In the genomic region with DNA sequence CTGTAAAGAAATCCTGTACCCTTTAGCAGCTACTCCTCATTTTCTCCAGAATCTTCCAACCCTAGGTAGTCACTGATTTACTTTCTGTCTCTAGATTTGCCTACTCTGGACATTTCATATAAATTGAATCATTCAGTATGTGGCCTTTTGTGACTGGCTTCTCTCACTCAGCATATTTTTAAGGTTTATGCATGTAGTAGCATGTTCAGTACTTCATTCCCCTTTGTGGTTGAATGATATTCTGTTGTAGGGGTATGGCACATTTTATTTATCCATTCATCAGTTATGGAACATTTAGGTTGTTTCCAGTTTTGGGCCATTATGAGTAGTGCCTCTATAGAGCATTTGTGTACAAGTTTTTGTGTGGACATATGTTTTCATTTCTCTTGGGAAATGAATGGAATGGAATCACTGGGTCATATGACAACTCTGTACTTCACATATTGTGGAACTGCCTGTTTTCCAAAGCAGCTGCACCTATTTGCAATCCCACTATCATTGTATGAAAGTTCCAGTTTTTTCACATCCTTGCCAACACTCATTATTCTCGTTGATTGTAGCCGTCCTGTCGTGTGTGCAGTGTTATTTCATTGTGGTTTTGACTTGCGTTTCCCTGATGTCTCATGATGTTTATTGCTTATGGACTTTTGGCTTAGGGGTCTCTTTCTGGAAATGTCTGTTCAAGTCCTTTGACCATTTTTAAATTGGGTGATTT, we compare ENCODE assay signal across 17 cellular contexts. TPM values are rescaled to one million over a fixed set of nuclear protein-coding genes. Genes with fewer than 3 reads are reported as not detected.
DNase-seq lines count a peak whose midpoint lies in the region; ATAC-seq, FAIRE-seq and TF ChIP-seq lines count a peak whose summit lies in the region.
"Had no signal": no experiment of that assay in that cellular context is flagged by ENCODE, and none has a peak within 500 bp of the region (broad histone marks: within the 10 kb centered on the region; RNA-seq: fewer than 3 reads in every experiment).

No MANE protein-coding gene starts in this region.

- ATAC-seq in stimulated activated naive CD8-positive, alpha-beta T cell treated with anti-CD3 and anti-CD28 coated beads, Interleukin-15, Interleukin-2, amounts not matched to agents 100 U/mL and 50 U/mL, for 24 hours: peak; percentile 8
- ATAC-seq in stimulated activated naive CD8-positive, alpha-beta T cell treated with anti-CD3 and anti-CD28 coated beads, Interleukin-15, amount 100 ng/mL, for 72 hours: no peak
- ATAC-seq: activated CD4-positive, CD25-positive, alpha-beta regulatory T cell treated with anti-CD3 and anti-CD28 coated beads, Interleukin-2, amount 50 U/mL, for 24 hours had no signal

- no peak overlapping the region for H3K4me3 Mint-ChIP-seq in stimulated activated naive CD8-positive, alpha-beta T cell treated with anti-CD3 and anti-CD28 coated beads, Interleukin-15, amount 100 ng/mL, for 72 hours
- no peak overlapping the region for H3K4me3 Mint-ChIP-seq in astrocyte (ENCODE audit: unreplicated experiment)

- no peaks in the 10 kb centered on the region for H3K9me2 ChIP-seq in OCI-LY7 (ENCODE audit: insufficient read depth, low read length)
- H3K9me2 ChIP-seq: SK-N-SH had no signal

- H4K20me1 ChIP-seq in astrocyte (ENCODE audit: insufficient read depth, low read length) (peaks cover 24% of the 10 kb centered on the region), keratinocyte (ENCODE audit: control insufficient read depth, extremely low read depth, insufficient read depth, low read length) (no peaks in the 10 kb centered on the region), OCI-LY7 (ENCODE audit: insufficient read depth, low read length) (no peaks in the 10 kb centered on the region; the same call in 1 of the 2 replicates)

- no peak for FAIRE-seq in astrocyte (lab: Jason Lieb, UNC)
- FAIRE-seq in keratinocyte (lab: Jason Lieb, UNC): peak; percentile 34
- FAIRE-seq: endothelial cell of umbilical vein, H54 had no signal

- H3K9me3 Mint-ChIP-seq in stimulated activated naive CD8-positive, alpha-beta T cell treated with anti-CD3 and anti-CD28 coated beads, Interleukin-15, amount 100 ng/mL, for 72 hours: peaks cover 7 to 26% of the 10 kb centered on the region in 2 donors
- H3K9me3 Mint-ChIP-seq in astrocyte (ENCODE audit: unreplicated experiment): peaks cover 13% of the 10 kb centered on the region

- H3K4me3 ChIP-seq in astrocyte (ENCODE audit: insufficient read depth, low read depth, low read length): no peak overlapping the region
- H3K4me3 ChIP-seq in keratinocyte (ENCODE audit: control insufficient read depth in 2 of 3, extremely low read depth in 1 of 3, insufficient read depth in 2 of 3, low read depth in 1 of 3, low read length in 3 of 3): no peak overlapping the region
- H3K4me3 ChIP-seq in OCI-LY7 (ENCODE audit: low read depth, low read length, poor library complexity, severe bottlenecking): no peak overlapping the region
- H3K4me3 ChIP-seq: prostate gland had no signal

- H3K79me2 ChIP-seq in astrocyte (ENCODE audit: insufficient read depth, low read length) (peaks cover 96% of the 10 kb centered on the region), keratinocyte (ENCODE audit: control insufficient read depth, insufficient read depth, low read length) (peaks cover 57% of the 10 kb centered on the region), OCI-LY7 (ENCODE audit: insufficient read depth, low read depth, low read length) (peaks cover 98% of the 10 kb centered on the region)

- BruUV-seq in OCI-LY7 (replicated peaks; lab: Mats Ljungman, UMichigan): no TSS peak

- CTCF ChIA-PET in OCI-LY7 (lab: Charles Lee; ENCODE audit: unreplicated experiment): no interaction called here

- peaks cover 41% of the 10 kb centered on the region for H3K36me3 Mint-ChIP-seq in astrocyte (ENCODE audit: low read depth, unreplicated experiment)

- no peaks in the 10 kb centered on the region for H3K27me3 ChIP-seq in astrocyte (ENCODE audit: insufficient read depth, low read length)
- no peaks in the 10 kb centered on the region for H3K27me3 ChIP-seq in keratinocyte (ENCODE audit: control insufficient read depth, extremely low read depth, insufficient read depth, low read length)

- POLR2A ChIA-PET in OCI-LY7 (lab: Charles Lee): interaction anchor here (0.7 to 1.4 kb wide), 4 partner anchors 11 to 51 kb away, joined by 3 to 8 read pairs (median 3); no protein-coding TSS in a partner anchor

- H3K36me3 ChIP-seq in astrocyte (ENCODE audit: insufficient read depth, low read length): peaks cover 15% of the 10 kb centered on the region
- H3K36me3 ChIP-seq in keratinocyte (ENCODE audit: control insufficient read depth in 2 of 2, extremely low read depth in 1 of 2, insufficient read depth in 2 of 2, low read length in 2 of 2): peaks cover 8 to 10% of the 10 kb centered on the region in 2 experiments
- peaks cover 87% of the 10 kb centered on the region for H3K36me3 ChIP-seq in OCI-LY7 (ENCODE audit: insufficient read depth, low read length)

- DNase-seq in stimulated activated naive CD8-positive, alpha-beta T cell treated with anti-CD3 and anti-CD28 coated beads, Interleukin-15, Interleukin-2, amounts not matched to agents 100 U/mL and 50 U/mL, for 24 hours: no peak
- DNase-seq in stimulated activated naive CD8-positive, alpha-beta T cell treated with anti-CD3 and anti-CD28 coated beads, Interleukin-15, amount 100 ng/mL, for 72 hours: no peak
- DNase-seq in astrocyte (ENCODE audit: low read depth) (peak; percentile 73), keratinocyte (ENCODE audit: low read depth, low spot score) (no peak), HUDEP-2 (lab: John Stamatoyannopoulos, UW; ENCODE audit: unreplicated experiment in 76 of 76) (no peak), OCI-LY7 (ENCODE audit: low spot score) (no peak), retina (no peak), NCI-H446 treated with DMSO at 0.1 percent for 48 hours (lab: John Stamatoyannopoulos, UW) (no peak)
- DNase-seq: DMS153, NCI-H1417, NCI-H69, SK-N-SH, T-helper 9 cell had no signal

- peaks cover 3% of the 10 kb centered on the region for H3K9me3 ChIP-seq in astrocyte (ENCODE audit: insufficient read depth, low read depth, low read length)
- peaks cover 4% of the 10 kb centered on the region for H3K9me3 ChIP-seq in keratinocyte (ENCODE audit: control insufficient read depth, low read depth, low read length)
- H3K9me3 ChIP-seq in OCI-LY7 (ENCODE audit: low read length): peaks cover 47% of the 10 kb centered on the region
- H3K9me3 ChIP-seq: prostate gland, SK-N-SH had no signal

- intact Hi-C loops in OCI-LY7 (cut with micrococcal nuclease; ENCODE audit: unreplicated experiment): no loop called here

- H3K4me1 Mint-ChIP-seq in stimulated activated naive CD8-positive, alpha-beta T cell treated with anti-CD3 and anti-CD28 coated beads, Interleukin-15, amount 100 ng/mL, for 72 hours: peaks cover 53% of the 10 kb centered on the region
- H3K4me1 Mint-ChIP-seq in astrocyte (ENCODE audit: low read depth, unreplicated experiment): peaks cover 23% of the 10 kb centered on the region

- TF ChIP-seq CTCF in astrocyte (IDR thresholded peaks at IDR 0.05; ENCODE audit: insufficient read depth, low read depth, low read length) (no peak), keratinocyte (optimal IDR thresholded peaks at IDR 0.05 in 1 of 3, IDR thresholded peaks at IDR 0.05 in 1 of 3, conservative IDR thresholded peaks at IDR 0.05 in 1 of 3; ENCODE audit: extremely low read depth in 1 of 3, insufficient read depth in 2 of 3, low read length in 3 of 3) (no peak), OCI-LY7 (conservative IDR thresholded peaks at IDR 0.05; ENCODE audit: low read length) (no peak)

- dilution Hi-C loops in keratinocyte (cut with MboI; ENCODE audit: extremely low pct_ligation_motif_present, low sequenced_read_pairs): no loop called here

- H3K27ac ChIP-seq in astrocyte (ENCODE audit: low read depth, low read length) (no peak overlapping the region), keratinocyte (ENCODE audit: control insufficient read depth, insufficient read depth, low read length) (peak overlapping the region; percentile 17), OCI-LY7 (ENCODE audit: low read depth, low read length, poor library complexity, severe bottlenecking) (no peak overlapping the region)
- H3K27ac ChIP-seq: prostate gland had no signal

- H3K27me3 Mint-ChIP-seq in stimulated activated naive CD8-positive, alpha-beta T cell treated with anti-CD3 and anti-CD28 coated beads, Interleukin-15, amount 100 ng/mL, for 72 hours: no peaks in the 10 kb centered on the region
- no peaks in the 10 kb centered on the region for H3K27me3 Mint-ChIP-seq in astrocyte (ENCODE audit: low read depth, unreplicated experiment)

- no peaks in the 10 kb centered on the region for H3K9me1 ChIP-seq in keratinocyte (ENCODE audit: control insufficient read depth, extremely low read depth, insufficient read depth, low read length)

- H3K4me1 ChIP-seq in astrocyte (ENCODE audit: insufficient read depth, low read length) (peaks cover 5% of the 10 kb centered on the region), keratinocyte (ENCODE audit: control insufficient read depth, extremely low read depth, insufficient read depth, low read length) (peaks cover 9% of the 10 kb centered on the region), OCI-LY7 (ENCODE audit: insufficient read depth, low read length, poor library complexity, severe bottlenecking) (peaks cover 2% of the 10 kb centered on the region)

- H3K9ac ChIP-seq in astrocyte (ENCODE audit: low read length) (no peak overlapping the region), keratinocyte (ENCODE audit: control insufficient read depth, extremely low read depth, insufficient read depth, low read length) (no peak overlapping the region)
- H3K9ac ChIP-seq: SK-N-SH had no signal

- H3K4me2 ChIP-seq in astrocyte (ENCODE audit: low read length) (no peak overlapping the region), keratinocyte (ENCODE audit: control insufficient read depth, extremely low read depth, insufficient read depth, low read depth, low read length) (no peak overlapping the region), OCI-LY7 (ENCODE audit: low read length) (no peak overlapping the region)
- H3K4me2 ChIP-seq: SK-N-SH had no signal

- no peak overlapping the region for H2AFZ ChIP-seq in astrocyte (ENCODE audit: low read depth, low read length)
- H2AFZ ChIP-seq in keratinocyte (ENCODE audit: control insufficient read depth, low read length): no peak overlapping the region
- H2AFZ ChIP-seq in OCI-LY7 (ENCODE audit: low read length): no peak overlapping the region

- H3K27ac Mint-ChIP-seq in stimulated activated naive CD8-positive, alpha-beta T cell treated with anti-CD3 and anti-CD28 coated beads, Interleukin-15, amount 100 ng/mL, for 72 hours: no peak overlapping the region
- H3K27ac Mint-ChIP-seq in astrocyte (ENCODE audit: unreplicated experiment): peak overlapping the region; percentile 4

RNA-seq across cellular contexts. Expression of a gene that starts 57.2 kb away (rescaled TPM):
- total RNA-seq in astrocyte (107 and 115 TPM in 2 replicates), OCI-LY7 (2022) (66.0 and 85.6 TPM in 2 replicates)
- polyA plus RNA-seq in keratinocyte: 9.6 to 16.3 TPM (median 9.8 TPM) in 3 replicates
- 139 TPM for polyA plus RNA-seq in keratinocyte (2011; ENCODE audit: low read depth)
- polyA plus RNA-seq in keratinocyte (2011; cell fraction: cytosol; rRNA removed): 7.3 and 12.5 TPM in 2 replicates
- polyA plus RNA-seq in keratinocyte (2011; cell fraction: nucleus; rRNA removed): 27.7 and 35.2 TPM in 2 replicates
- polyA plus RNA-seq in keratinocyte (2012; ENCODE audit: low replicate concordance): 11.1 and 13.1 TPM in 2 replicates
- polyA minus RNA-seq in keratinocyte: 33.2 to 44.1 TPM (median 37.8 TPM) in 3 replicates
- 24.2 TPM for polyA minus RNA-seq in keratinocyte (2011; cell fraction: cytosol; rRNA and poly(A)+ RNA removed)
- polyA minus RNA-seq in keratinocyte (2011; cell fraction: nucleus; rRNA and poly(A)+ RNA removed): 29.8 and 68.6 TPM in 2 replicates
- 55.6 and 69.8 TPM in 2 replicates for total RNA-seq in OCI-LY7 (2014; rRNA removed; shearing (Covaris generic))
